25 cellular contexts compared by ENCODE assay signal in the genomic region with DNA sequence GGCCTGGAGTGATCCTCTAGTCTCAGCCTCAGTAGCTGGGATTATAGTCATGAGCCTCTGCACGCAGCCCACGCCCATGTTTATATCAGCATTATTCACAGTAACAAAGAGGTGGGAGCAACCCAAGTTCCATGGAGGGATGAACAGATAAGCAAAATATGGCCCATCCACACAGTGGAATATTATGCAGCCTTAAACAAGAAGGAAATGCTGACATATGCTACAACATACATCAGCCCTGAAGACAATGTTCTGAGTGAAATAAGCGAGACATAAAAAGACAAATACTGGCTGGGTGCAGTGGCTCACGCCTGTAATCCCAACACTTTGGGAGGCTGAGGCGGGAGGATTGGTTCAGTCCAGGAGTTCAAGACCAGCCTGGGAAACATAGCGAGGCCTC.
"Had no signal": no experiment of that assay in that cellular context is flagged by ENCODE, and none has a peak within 500 bp of the region (broad histone marks: within the 10 kb centered on the region; RNA-seq: fewer than 3 reads in every experiment).

No MANE protein-coding gene starts in this region.

- H3K9me3 ChIP-seq: MG63, SJCRH30 had no signal

- ATAC-seq: Panc1, PC-3, SK-N-SH treated with all-trans-retinoic acid at 6 μM for 48 hours had no signal

- FAIRE-seq: HTR-8/SVneo had no signal

- DNase-seq: Karpas-422, KG1, MG63, NCI-H1092, NCI-H1105 treated with DMSO at 0.1 percent for 48 hours, NCI-H1417 treated with DMSO at 0.1 percent for 48 hours, NCI-H146, NCI-H1694 treated with DMSO at 0.1 percent for 48 hours, NCI-H1930, NCI-H2081 treated with DMSO at 0.1 percent for 48 hours, NCI-H2171, NCI-H226, NCI-H446, NCI-H510A, NCI-H524 treated with DMSO at 0.1 percent for 48 hours, NCI-H69, NCI-H774, PC-3, SHP77 treated with DMSO at 0.1 percent for 48 hours, SJCRH30 had no signal

- H3K27me3 ChIP-seq: MG63, SJCRH30 had no signal

- H3K4me3 ChIP-seq: MG63, SJCRH30 had no signal

- H3K27ac ChIP-seq: HL-60, RWPE1, SJCRH30 had no signal

- H3K36me3 ChIP-seq: SJCRH30 had no signal
